23 cellular contexts compared by ENCODE assay signal in genomic region chr9:15763371-15763770, GRCh38.
"Had no signal": no experiment of that assay in that cellular context is flagged by ENCODE, and none has a peak within 500 bp of the region (broad histone marks: within the 10 kb centered on the region; RNA-seq: fewer than 3 reads in every experiment).

No MANE protein-coding gene starts in this region.

- H3K79me2 ChIP-seq: parathyroid adenoma had no signal

- H3K27me3 ChIP-seq: neural progenitor cell, ovary, right lobe of liver, sigmoid colon, stomach, thyroid gland, tibial nerve, upper lobe of right lung, uterus had no signal

- H3K4me2 ChIP-seq: neural progenitor cell had no signal

- H3K36me3 ChIP-seq: neural progenitor cell, ovary, right lobe of liver, sigmoid colon, stomach, thoracic aorta, thyroid gland, tibial nerve, upper lobe of right lung, uterus had no signal

- ATAC-seq: natural killer cell; psoas muscle; right cardiac atrium; right lobe of liver; stimulated activated effector memory CD8-positive, alpha-beta T cell treated with anti-CD3 and anti-CD28 coated beads, Interleukin-12 subunit alpha, Interleukin-12 subunit beta, amount 100 ng/mL, for 72 hours; stimulated activated naive B cell treated with anti-CD40 and anti-IgM and Interleukin-4, amounts not matched to agents 10 μg/mL and 1 μg/mL and 100 μg/mL, for 72 hours; upper lobe of right lung had no signal

- DNase-seq: natural killer cell; occipital lobe; ovary; psoas muscle; right cardiac atrium; right lobe of liver; sigmoid colon; small intestine; stimulated activated CD4-positive, alpha-beta T cell treated with anti-CD3 and anti-CD28 coated beads, Interleukin-15, amount 100 ng/mL, for 24 hours; stimulated activated CD4-positive, alpha-beta T cell treated with anti-CD3 and anti-CD28 coated beads, Interleukin-2, amount 100 ng/mL, for 24 hours; stimulated activated CD4-positive, alpha-beta T cell treated with anti-CD3 and anti-CD28 coated beads, Interleukin-2, amount 100 ng/mL, for 48 hours; stimulated activated CD4-positive, alpha-beta T cell treated with anti-CD3 and anti-CD28 coated beads, Interleukin-4, amount 100 ng/mL, for 24 hours; stimulated activated naive B cell treated with anti-CD40 and anti-IgM and Interleukin-4, amounts not matched to agents 10 μg/mL and 1 μg/mL and 100 μg/mL, for 72 hours; stimulated activated naive CD4-positive, alpha-beta T cell treated with Interleukin-2 at 50 U/mL for 16 hours; stomach; thyroid gland; upper lobe of right lung; uterus had no signal

- H3K27ac ChIP-seq: neural progenitor cell, ovary, parathyroid adenoma, psoas muscle, right lobe of liver, sigmoid colon, stomach, thoracic aorta, thyroid gland, tibial nerve, upper lobe of right lung, uterus had no signal

- H3K4me1 ChIP-seq: neural progenitor cell, parathyroid adenoma, psoas muscle, right lobe of liver, sigmoid colon, stomach, thyroid gland, tibial nerve, upper lobe of right lung, uterus had no signal

- H3K4me3 ChIP-seq: neural progenitor cell, ovary, psoas muscle, right lobe of liver, sigmoid colon, stomach, thoracic aorta, thyroid gland, tibial nerve, upper lobe of right lung, uterus had no signal

- H3K9ac ChIP-seq: neural progenitor cell, parathyroid adenoma had no signal

- H2AFZ ChIP-seq: neural progenitor cell, parathyroid adenoma had no signal

- H3K9me3 ChIP-seq: ovary, psoas muscle, right lobe of liver, sigmoid colon, stomach, thoracic aorta, thyroid gland, tibial nerve, upper lobe of right lung, uterus had no signal
